In the genomic region with DNA sequence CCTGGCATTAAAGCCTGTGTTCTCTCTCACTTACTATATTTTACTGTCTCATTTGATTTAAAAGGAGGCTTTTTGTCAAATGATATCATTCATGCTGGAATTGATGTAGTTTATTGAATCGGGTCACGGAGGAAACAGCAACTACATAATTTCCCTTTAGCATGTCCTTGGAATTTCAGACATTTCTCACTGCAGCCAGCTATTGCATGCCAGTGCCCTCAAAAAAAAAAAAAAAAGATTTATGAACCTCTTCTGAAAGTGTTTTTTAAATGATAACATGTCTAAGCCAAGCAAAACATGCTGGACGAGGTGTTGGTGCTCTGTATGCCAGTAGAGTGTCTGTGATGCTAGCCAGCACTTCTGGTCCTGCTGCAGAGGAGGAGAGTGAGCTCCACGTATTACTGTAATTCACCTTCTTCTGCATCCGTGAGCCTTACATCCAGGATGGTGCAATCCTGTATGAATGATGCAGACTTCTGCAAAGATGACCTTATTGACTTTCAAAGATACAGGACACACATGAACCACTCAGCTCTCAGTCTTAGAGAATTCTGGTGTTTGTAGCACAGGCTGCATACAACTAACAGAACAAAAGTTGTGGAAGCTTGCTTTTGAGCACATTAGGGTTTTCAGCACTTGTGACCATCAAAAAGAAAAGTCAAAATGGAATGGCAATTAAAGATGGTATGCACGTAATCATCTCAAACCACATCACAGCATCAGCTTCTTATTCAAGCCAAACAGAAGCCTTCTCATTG, we compare ENCODE assay signal across 24 cellular contexts. TPM values are rescaled to one million over a fixed set of nuclear protein-coding genes. Genes with fewer than 3 reads are reported as not detected.
A peak's percentile ranks its signal among the peaks of the same experiment; 100 is the strongest.
DNase-seq lines count a peak whose midpoint lies in the region; ATAC-seq and TF ChIP-seq lines count a peak whose summit lies in the region.
"Had no signal": no experiment of that assay in that cellular context is flagged by ENCODE, and none has a peak within 500 bp of the region (broad histone marks: within the 10 kb centered on the region; RNA-seq: fewer than 3 reads in every experiment).

No MANE protein-coding gene starts in this region.

- H3K27ac ChIP-seq in IMR-90 (ENCODE audit: insufficient read depth, low read length), result no peak overlapping the region
- H3K27ac ChIP-seq in heart right ventricle, result peak overlapping the region in 3 of 10 donors; percentile 32 to 34 (median 33)
- peak overlapping the region; percentile 33 for H3K27ac ChIP-seq in smooth muscle cell (ENCODE audit: low read depth)
- H3K27ac ChIP-seq: brain microvascular endothelial cell, parathyroid adenoma had no signal

- ATAC-seq in IMR-90 (ENCODE audit: low read depth) (peak; percentile 21; the same call in 1 of the 2 replicates), heart right ventricle (peak in 7 of 8 donors; percentile 52 to 73 (median 62)), GM19455 (IDR thresholded peaks at IDR 0.05; ENCODE audit: unreplicated experiment) (no peak), HG03432 (IDR thresholded peaks at IDR 0.05; ENCODE audit: unreplicated experiment) (no peak)
- ATAC-seq: natural killer cell treated with Interleukin-12 subunit alpha and Interleukin-12 subunit beta and Interleukin-15 and Interleukin-18, amount 100 ng/mL, for 72 hours; sciatic nerve; stimulated activated naive CD8-positive, alpha-beta T cell treated with anti-CD3 and anti-CD28 coated beads, Interleukin-15, amount 100 ng/mL, for 72 hours had no signal

- DNase-seq in IMR-90 (no peak), dedifferentiated amniotic fluid mesenchymal stem cell (ENCODE audit: extremely low spot score) (peak; percentile 50), heart right ventricle (peak in 1 of 2 donors; percentile 29), smooth muscle cell (lab: John Stamatoyannopoulos, UW; ENCODE audit: unreplicated experiment) (no peak), putamen (ENCODE audit: low spot score) (no peak)
- DNase-seq in activated CD4-positive, alpha-beta T cell treated with anti-CD3 and anti-CD28 coated beads for 48 hours, result no peak
- DNase-seq: activated CD4-positive, alpha-beta memory T cell treated with anti-CD3 and anti-CD28 coated beads for 36 hours; activated effector memory CD4-positive, alpha-beta T cell treated with Interleukin-2 at 50 U/mL for 16 hours; activated naive CD8-positive, alpha-beta T cell treated with anti-CD3 and anti-CD28 coated beads, Interleukin-2, amount 10 ng/mL, durations not matched to agents 7 days and 5 days; brain microvascular endothelial cell; CD4-positive, alpha-beta T cell; foreskin melanocyte; KG1; MM.1S; NCI-H1417 treated with DMSO at 0.1 percent for 48 hours; NCI-H446; NCI-H82; stimulated activated naive CD8-positive, alpha-beta T cell treated with anti-CD3 and anti-CD28 coated beads, Interleukin-15, amount 100 ng/mL, for 72 hours; T1000 had no signal

- POLR2A ChIA-PET in IMR-90 (lab: Charles Lee; ENCODE audit: unreplicated experiment), result no interaction called here

- no peak for TF ChIP-seq RAD21 in IMR-90 (IDR thresholded peaks at IDR 0.05; ENCODE audit: low read length)

- intact Hi-C loops in IMR-90 (cut with micrococcal nuclease) (no loop called here), heart right ventricle (cut with DNase I) (no loop called here)

- H2AK5ac ChIP-seq in IMR-90 (ENCODE audit: low read depth, low read length), result no peak overlapping the region

- no peaks in the 10 kb centered on the region for H3K27me3 ChIP-seq in IMR-90 (ENCODE audit: control insufficient read depth, insufficient read depth, low read length)
- H3K27me3 ChIP-seq in heart right ventricle, result no peaks in the 10 kb centered on the region
- H3K27me3 ChIP-seq in smooth muscle cell (ENCODE audit: low read depth), result no peaks in the 10 kb centered on the region
- H3K27me3 ChIP-seq: brain microvascular endothelial cell had no signal

- H3K23ac ChIP-seq in IMR-90 (ENCODE audit: low read depth, low read length), result no peak overlapping the region

- H2BK20ac ChIP-seq in IMR-90 (ENCODE audit: low read depth, low read length), result no peak overlapping the region

- H4K91ac ChIP-seq in IMR-90 (ENCODE audit: insufficient read depth, low read depth, low read length), result no peak overlapping the region

- H3K4ac ChIP-seq in IMR-90 (ENCODE audit: low read depth, low read length), result no peak overlapping the region

- dilution Hi-C loops in IMR-90 (cut with HindIII; ENCODE audit: low sequenced_read_pairs, unreplicated experiment), result loop anchor here (25.0 kb wide), 1 partner anchor 185 kb away; no protein-coding TSS in a partner anchor

- peaks cover 45 to 63% of the 10 kb centered on the region in 2 experiments for H3K79me1 ChIP-seq in IMR-90 (ENCODE audit: low read depth in 1 of 2, low read length in 2 of 2)

- H3K36me3 ChIP-seq in IMR-90 (ENCODE audit: control insufficient read depth, insufficient read depth, low read length) (peaks cover 14% of the 10 kb centered on the region), heart right ventricle (peaks cover 0 to 67% (median 0%) of the 10 kb centered on the region in 9 donors), smooth muscle cell (ENCODE audit: low read depth) (no peaks in the 10 kb centered on the region)

- no peak overlapping the region for H3K4me3 ChIP-seq in IMR-90 (ENCODE audit: insufficient read depth, low read depth, low read length)
- no peak overlapping the region for H3K4me3 ChIP-seq in heart right ventricle
- H3K4me3 ChIP-seq in smooth muscle cell, result no peak overlapping the region

- H3K9ac ChIP-seq in IMR-90 (ENCODE audit: low read depth, low read length), result no peak overlapping the region
- H3K9ac ChIP-seq in smooth muscle cell (ENCODE audit: low read depth), result no peak overlapping the region
- H3K9ac ChIP-seq: parathyroid adenoma had no signal

- H3K79me2 ChIP-seq in smooth muscle cell (ENCODE audit: low read depth), result peaks cover 56% of the 10 kb centered on the region

- H2AFZ ChIP-seq in IMR-90 (replicated peaks; ENCODE audit: low read length, poor library complexity), result no peak overlapping the region
- H2AFZ ChIP-seq in smooth muscle cell (ENCODE audit: low read depth), result no peak overlapping the region
- H2AFZ ChIP-seq: parathyroid adenoma had no signal

- in situ Hi-C loops in IMR-90 (cut with MboI; ENCODE audit: low sequenced_read_pairs), result no loop called here

- H3K4me2 ChIP-seq in IMR-90 (ENCODE audit: low read depth, low read length), result no peak overlapping the region
- H3K4me2 ChIP-seq in smooth muscle cell, result no peak overlapping the region

- CTCF ChIA-PET in IMR-90 (lab: Yijun Ruan, JAX), result interaction anchor here (2.1 kb wide), 1 partner anchor 12 kb away, joined by 8 read pairs; no protein-coding TSS in a partner anchor

- no peak overlapping the region for H4K5ac ChIP-seq in IMR-90 (ENCODE audit: low read depth, low read length)

- no peaks in the 10 kb centered on the region for H3F3A ChIP-seq in smooth muscle cell (ENCODE audit: low read depth)

- no peak for TF ChIP-seq CTCF in IMR-90 (conservative IDR thresholded peaks at IDR 0.05; ENCODE audit: low read depth, low read length)
- TF ChIP-seq CTCF in heart right ventricle (IDR thresholded peaks at IDR 0.05), result no peak
- TF ChIP-seq CTCF in smooth muscle cell (IDR thresholded peaks at IDR 0.05; ENCODE audit: borderline replicate concordance, insufficient read depth, poor library complexity, severe bottlenecking), result no peak

- no peak overlapping the region for H2BK120ac ChIP-seq in IMR-90 (ENCODE audit: low read depth, low read length)

- no peak overlapping the region for H2AK9ac ChIP-seq in IMR-90 (replicated peaks; ENCODE audit: low read depth, low read length, poor library complexity)

- no peak for TF ChIP-seq POLR2A in IMR-90 (IDR thresholded peaks at IDR 0.05; ENCODE audit: low read depth, low read length)

- BruUV-seq in IMR-90 (replicated peaks; lab: Mats Ljungman, UMichigan), result no TSS peak

- no peaks in the 10 kb centered on the region for H3K9me3 ChIP-seq in IMR-90 (ENCODE audit: control insufficient read depth, insufficient read depth, low read length)
- H3K9me3 ChIP-seq in heart right ventricle, result peaks cover 0 to 5% (median 0%) of the 10 kb centered on the region in 11 donors
- no peaks in the 10 kb centered on the region for H3K9me3 ChIP-seq in smooth muscle cell (replicated peaks; ENCODE audit: low read depth)

- 60% methylated on average over 1 of the region's 6 CpGs; no CpG with 5 or more reads in 1 of the 2 experiments for WGBS in IMR-90 (ENCODE audit: extremely low coverage in 2 of 2, insufficient read length in 1 of 2), 2 experiments
- WGBS in heart right ventricle, 2 donors, result 51 to 60% methylated on average over 6 of the region's 6 CpGs
- 52% methylated on average over 6 of the region's 6 CpGs for WGBS in smooth muscle cell (ENCODE audit: low lambda C conversion rate)

- peaks cover 5% of the 10 kb centered on the region for H3K4me1 ChIP-seq in IMR-90 (ENCODE audit: control insufficient read depth, insufficient read depth, low read length)
- H3K4me1 ChIP-seq in heart right ventricle, result peaks cover 3 to 59% (median 42%) of the 10 kb centered on the region in 9 donors
- no peaks in the 10 kb centered on the region for H3K4me1 ChIP-seq in smooth muscle cell (ENCODE audit: low read depth)

- H4K20me1 ChIP-seq in IMR-90 (ENCODE audit: insufficient read depth, low read length) (peaks cover 3% of the 10 kb centered on the region; the same call in 1 of the 2 replicates), smooth muscle cell (ENCODE audit: low read depth) (peaks cover 71% of the 10 kb centered on the region)

- H4K8ac ChIP-seq in IMR-90 (ENCODE audit: low read depth in 2 of 2, low read length in 2 of 2), result no peak overlapping the region; a peak in 1 of 4 replicates

- no peak overlapping the region for H3K56ac ChIP-seq in IMR-90 (ENCODE audit: extremely low read depth, insufficient read depth, low read length)

- H3K18ac ChIP-seq in IMR-90 (ENCODE audit: low read depth, low read length), result no peak overlapping the region

- H3K9me1 ChIP-seq in IMR-90 (ENCODE audit: insufficient read depth, low read length), result peaks cover 8% of the 10 kb centered on the region

- H2BK5ac ChIP-seq in IMR-90 (ENCODE audit: low read depth, low read length, poor library complexity, severe bottlenecking), result no peak overlapping the region

- H3K14ac ChIP-seq in IMR-90 (replicated peaks; ENCODE audit: low read depth, low read length), result no peak overlapping the region

- no peak overlapping the region for H2BK15ac ChIP-seq in IMR-90 (ENCODE audit: low read depth, low read length)

RNA-seq across cellular contexts. Expression of a gene that starts 31.1 kb away (rescaled TPM):
- 58.8 and 101 TPM in 2 replicates for total RNA-seq in IMR-90 (2012; rRNA removed)
- 36.7 and 45.0 TPM in 2 replicates for polyA plus RNA-seq in IMR-90 (2012; rRNA removed)
- 5.2 and 7.8 TPM in 2 replicates for polyA plus RNA-seq in IMR-90 (2012; cell fraction: cytosol; rRNA removed)
- 2.2 and 18.2 TPM in 2 replicates for polyA plus RNA-seq in IMR-90 (2012; cell fraction: nucleus; rRNA removed; ENCODE audit: low replicate concordance)
- total RNA-seq in heart right ventricle, result 100 to 1,000 TPM; 250 to 457 (median 371) TPM
- 100 to 1,000 TPM; 139 to 632 TPM for polyA plus RNA-seq in heart right ventricle
- 211 and 238 TPM in 2 replicates for total RNA-seq in smooth muscle cell
- 156 and 171 TPM in 2 replicates for polyA plus RNA-seq in smooth muscle cell

Comparison
In these comparisons a context has a peak if more than half of its experiments do, and no peak if none do; other contexts are left out.
1. ATAC-seq: peak in IMR-90 (single experiment) and heart right ventricle (7 of 8); none in GM19455 (single experiment) and HG03432 (single experiment).